8 cellular contexts compared by ENCODE assay signal in the genomic region with DNA sequence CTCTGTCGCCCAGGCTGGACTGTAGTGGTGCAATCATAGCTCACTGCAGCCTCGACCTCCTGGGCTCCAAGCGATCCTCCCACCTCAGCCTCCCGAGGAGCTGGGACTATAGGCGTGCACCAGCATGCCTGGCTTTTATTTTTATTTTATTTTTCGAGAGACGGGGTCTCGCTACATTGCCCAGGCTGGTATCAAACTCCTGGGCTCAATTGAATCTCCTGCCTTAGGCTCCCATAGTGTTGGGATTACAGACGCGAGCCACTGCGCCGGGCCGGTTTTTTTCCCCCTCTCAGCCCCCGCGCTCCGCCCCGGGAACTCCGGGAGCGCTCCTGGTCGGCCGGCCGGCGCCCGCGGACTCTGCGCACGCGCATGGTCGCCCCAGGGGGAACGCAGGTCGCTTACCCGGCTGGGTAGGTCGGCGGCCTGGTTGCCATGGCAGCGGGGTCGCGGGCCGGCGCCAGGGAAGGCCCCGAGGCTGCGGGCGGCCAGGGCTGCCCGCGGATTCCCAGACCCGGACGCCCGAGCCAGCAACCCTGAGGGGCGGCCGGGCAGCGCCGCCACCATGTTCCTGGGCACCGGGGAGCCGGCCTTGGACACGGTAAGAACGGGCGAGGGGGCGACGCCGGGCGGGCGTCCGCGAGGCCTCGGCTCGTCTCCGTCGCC. TPM values are rescaled to one million over a fixed set of nuclear protein-coding genes. Genes with fewer than 3 reads are reported as not detected.
DNase-seq lines count a peak whose midpoint lies in the region; ATAC-seq, FAIRE-seq and TF ChIP-seq lines count a peak whose summit lies in the region.

A gene with protein sequence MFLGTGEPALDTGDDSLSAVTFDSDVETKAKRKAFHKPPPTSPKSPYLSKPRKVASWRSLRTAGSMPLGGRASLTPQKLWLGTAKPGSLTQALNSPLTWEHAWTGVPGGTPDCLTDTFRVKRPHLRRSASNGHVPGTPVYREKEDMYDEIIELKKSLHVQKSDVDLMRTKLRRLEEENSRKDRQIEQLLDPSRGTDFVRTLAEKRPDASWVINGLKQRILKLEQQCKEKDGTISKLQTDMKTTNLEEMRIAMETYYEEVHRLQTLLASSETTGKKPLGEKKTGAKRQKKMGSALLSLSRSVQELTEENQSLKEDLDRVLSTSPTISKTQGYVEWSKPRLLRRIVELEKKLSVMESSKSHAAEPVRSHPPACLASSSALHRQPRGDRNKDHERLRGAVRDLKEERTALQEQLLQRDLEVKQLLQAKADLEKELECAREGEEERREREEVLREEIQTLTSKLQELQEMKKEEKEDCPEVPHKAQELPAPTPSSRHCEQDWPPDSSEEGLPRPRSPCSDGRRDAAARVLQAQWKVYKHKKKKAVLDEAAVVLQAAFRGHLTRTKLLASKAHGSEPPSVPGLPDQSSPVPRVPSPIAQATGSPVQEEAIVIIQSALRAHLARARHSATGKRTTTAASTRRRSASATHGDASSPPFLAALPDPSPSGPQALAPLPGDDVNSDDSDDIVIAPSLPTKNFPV (plus strand): TSS at position 360 of the 663 bp plus-strand sequence. CDS start 203 bp downstream, at position 563.

- H3K4me3 Mint-ChIP-seq in CD8-positive, alpha-beta T cell = peak within 1 kb of the TSS; percentile 77

- DNase-seq in CD8-positive, alpha-beta T cell = peak; percentile 73 to 93 (median 89)
- peak; percentile 96 for DNase-seq in GM20000 (ENCODE audit: low spot score)
- DNase-seq in HTR-8/SVneo (ENCODE audit: insufficient read length, low spot score) = peak; percentile 99
- peak; percentile 93 for DNase-seq in OCI-LY7 (ENCODE audit: low spot score)
- peak; percentile 84 for DNase-seq in activated T-cell treated with anti-CD3 and anti-CD28 coated beads for 24 hours (ENCODE audit: low read depth)
- peak; percentile 87 for DNase-seq in epithelial cell of esophagus (ENCODE audit: low read depth)
- peak; percentile 68 for DNase-seq in middle frontal gyrus (ENCODE audit: extremely low spot score, low spot score)
- peak; percentile 84 for DNase-seq in stimulated activated CD8-positive, alpha-beta memory T cell treated with anti-CD3 and anti-CD28 coated beads, Interleukin-2, amount 100 ng/mL, for 1 hour (ENCODE audit: low read depth in 2 of 2)

- no peak within 1 kb of the TSS for H3K27ac Mint-ChIP-seq in CD8-positive, alpha-beta T cell

- peak within 1 kb of the TSS; percentile 99 for H3K4me2 ChIP-seq in OCI-LY7 (ENCODE audit: low read length)

- peak; percentile 42 for FAIRE-seq in HTR-8/SVneo (lab: Jason Lieb, UNC)

- H3K36me3 Mint-ChIP-seq in CD8-positive, alpha-beta T cell = peaks cover 3% of the 10 kb centered on the region

- no TSS peak for BruUV-seq in OCI-LY7 (replicated peaks; lab: Mats Ljungman, UMichigan)

- H3K36me3 ChIP-seq in CD8-positive, alpha-beta T cell (ENCODE audit: insufficient read depth, low read length) = no peaks in the 10 kb centered on the region
- H3K36me3 ChIP-seq in OCI-LY7 (ENCODE audit: insufficient read depth, low read length) = peaks cover 2% of the 10 kb centered on the region; the same call in 1 of the 2 replicates

- no peaks in the 10 kb centered on the region for H3K27me3 Mint-ChIP-seq in CD8-positive, alpha-beta T cell (ENCODE audit: low read depth)

- H3K27ac ChIP-seq in CD8-positive, alpha-beta T cell (ENCODE audit: low read depth, low read length) = peak within 1 kb of the TSS; percentile 56
- H3K27ac ChIP-seq in OCI-LY7 (ENCODE audit: low read depth, low read length, poor library complexity, severe bottlenecking) = no peak within 1 kb of the TSS

- H3K9me2 ChIP-seq in OCI-LY7 (ENCODE audit: insufficient read depth, low read length) = no peaks in the 10 kb centered on the region

- H3K27me3 ChIP-seq in CD8-positive, alpha-beta T cell (ENCODE audit: insufficient read depth, low read length) = no peaks in the 10 kb centered on the region

- POLR2A ChIA-PET in CD8-positive, alpha-beta T cell (lab: Charles Lee) = interaction anchor here (0.7 to 1.9 kb wide), 3 partner anchors 9 to 48 kb away, joined by 3 to 6 read pairs (median 5); no protein-coding TSS in a partner anchor
- POLR2A ChIA-PET in OCI-LY7 (lab: Charles Lee) = interaction anchor here (2.2 kb wide), 1 partner anchor 151 kb away, joined by 5 read pairs; no protein-coding TSS in a partner anchor

- peaks cover 28% of the 10 kb centered on the region for H3K4me1 ChIP-seq in CD8-positive, alpha-beta T cell (ENCODE audit: insufficient read depth, low read length)
- H3K4me1 ChIP-seq in OCI-LY7 (ENCODE audit: insufficient read depth, low read length, poor library complexity, severe bottlenecking) = peaks cover 34% of the 10 kb centered on the region

- H3K9me3 Mint-ChIP-seq in CD8-positive, alpha-beta T cell = no peaks in the 10 kb centered on the region

- H3K79me2 ChIP-seq in OCI-LY7 (ENCODE audit: insufficient read depth, low read depth, low read length) = peaks cover 12% of the 10 kb centered on the region; the same call in 1 of the 2 replicates

- peak within 1 kb of the TSS; percentile 94 for H2AFZ ChIP-seq in OCI-LY7 (ENCODE audit: low read length)

- intact Hi-C loops in CD8-positive, alpha-beta T cell (cut with DNase I, micrococcal nuclease) = loop anchor here (1.0 to 10.0 kb wide), 4 partner anchors 49 to 284 kb away; a partner anchor contains a TSS
- intact Hi-C loops in OCI-LY7 (cut with micrococcal nuclease; ENCODE audit: unreplicated experiment) = loop anchor here (5.0 kb wide), 1 partner anchor 156 kb away; a partner anchor contains a TSS

- no peaks in the 10 kb centered on the region for H3K9me3 ChIP-seq in CD8-positive, alpha-beta T cell (ENCODE audit: low read length)
- no peaks in the 10 kb centered on the region for H3K9me3 ChIP-seq in OCI-LY7 (ENCODE audit: low read length)

- H3K4me1 Mint-ChIP-seq in CD8-positive, alpha-beta T cell (ENCODE audit: low read depth) = peaks cover 28% of the 10 kb centered on the region

- ATAC-seq in CD8-positive, alpha-beta T cell = peak; percentile 34

- no peaks in the 10 kb centered on the region for H4K20me1 ChIP-seq in OCI-LY7 (ENCODE audit: insufficient read depth, low read length)

- H3K4me3 ChIP-seq in CD8-positive, alpha-beta T cell (ENCODE audit: low read depth, low read length) = peak within 1 kb of the TSS; percentile 79
- H3K4me3 ChIP-seq in OCI-LY7 (ENCODE audit: low read depth, low read length, poor library complexity, severe bottlenecking) (peak within 1 kb of the TSS; percentile 91), epithelial cell of esophagus (ENCODE audit: low read length) (peak within 1 kb of the TSS; percentile 74)

- TF ChIP-seq CTCF in CD8-positive, alpha-beta T cell (IDR thresholded peaks at IDR 0.05) = no peak
- TF ChIP-seq CTCF in GM20000 (IDR thresholded peaks at IDR 0.05; ENCODE audit: extremely low read depth, missing control alignments) (no peak), OCI-LY7 (conservative IDR thresholded peaks at IDR 0.05; ENCODE audit: low read length) (no peak), epithelial cell of esophagus (IDR thresholded peaks at IDR 0.05; ENCODE audit: insufficient read depth, low read depth, low read length, missing control alignments) (no peak)

- CTCF ChIA-PET in CD8-positive, alpha-beta T cell (lab: Charles Lee) = interaction anchor here (1.3 to 2.4 kb wide), 2 partner anchors 48 to 108 kb away, joined by 5 to 8 read pairs; no protein-coding TSS in a partner anchor
- CTCF ChIA-PET in OCI-LY7 (lab: Charles Lee; ENCODE audit: unreplicated experiment) = no interaction called here

RNA-seq across cellular contexts. Expression of the gene that starts here (rescaled TPM):
- total RNA-seq in CD8-positive, alpha-beta T cell = 1 to 10 TPM; 3.3 to 4.8 TPM
- 3.9 and 6.6 TPM in 2 replicates for total RNA-seq in OCI-LY7 (2014; rRNA removed; shearing (Covaris generic))
- total RNA-seq in OCI-LY7 (2022) = 6.2 and 8.6 TPM in 2 replicates
